ENCODE assay signal across 14 cellular contexts in the genomic region with DNA sequence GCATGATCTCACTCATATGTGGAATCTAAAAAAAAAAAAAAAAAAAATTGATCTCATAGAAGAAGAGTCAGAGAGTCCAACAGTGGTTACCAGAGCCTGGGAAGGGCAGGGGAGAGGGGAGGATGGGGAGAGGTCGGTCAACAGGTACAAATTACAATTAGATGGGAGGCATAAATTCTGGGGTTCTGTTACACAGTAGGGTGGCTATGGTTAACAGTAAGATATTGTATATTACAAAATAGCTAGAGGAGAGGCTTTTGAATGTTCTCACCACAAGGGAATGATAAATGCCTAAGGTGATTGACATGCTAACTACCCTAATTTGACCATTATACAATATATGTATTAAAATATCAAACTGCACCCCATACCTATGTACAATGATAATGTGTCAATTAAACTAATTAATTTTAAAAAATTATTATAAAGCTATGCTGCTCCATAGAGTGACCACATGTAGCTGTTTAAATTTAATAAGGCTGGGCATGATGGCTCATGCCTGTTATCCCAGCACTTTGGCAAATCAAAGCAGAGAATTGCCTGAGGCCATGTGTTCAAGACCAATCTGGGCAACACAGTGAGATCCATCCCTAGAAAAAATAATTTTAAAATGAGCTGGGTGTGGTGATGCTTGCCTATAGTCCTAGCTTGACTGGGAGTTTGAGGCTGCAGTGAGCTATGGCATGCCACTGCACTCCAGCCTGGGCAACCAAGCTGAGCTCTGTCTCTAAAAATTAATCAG.
DNase-seq lines count a peak whose midpoint lies in the region; ATAC-seq, FAIRE-seq and TF ChIP-seq lines count a peak whose summit lies in the region.
"Had no signal": no experiment of that assay in that cellular context is flagged by ENCODE, and none has a peak within 500 bp of the region (broad histone marks: within the 10 kb centered on the region; RNA-seq: fewer than 3 reads in every experiment).

No MANE protein-coding gene starts in this region.

- H3K4me1 ChIP-seq in RWPE2 (ENCODE audit: insufficient read depth, poor library complexity, severe bottlenecking) = no peaks in the 10 kb centered on the region
- H3K4me1 ChIP-seq in HepG2 (ENCODE audit: insufficient read depth, low read length) = peaks cover 61% of the 10 kb centered on the region
- H3K4me1 ChIP-seq in sigmoid colon = peaks cover 0 to 25% (median 18%) of the 10 kb centered on the region in 4 donors
- peaks cover 6% of the 10 kb centered on the region for H3K4me1 ChIP-seq in smooth muscle cell (ENCODE audit: low read depth)

- H3K79me2 ChIP-seq in HepG2 (ENCODE audit: insufficient read depth, low read length) (no peaks in the 10 kb centered on the region), smooth muscle cell (ENCODE audit: low read depth) (no peaks in the 10 kb centered on the region)

- CTCF ChIA-PET in HepG2 (lab: Yijun Ruan, JAX; ENCODE audit: low intra/inter-chr PET ratio, low total read pairs) = interaction anchor here (0.6 to 2.7 kb wide), 12 partner anchors 23 to 393 kb away, joined by 3 to 29 read pairs (median 8); a partner anchor contains a TSS

- no TSS peak for BruUV-seq in HepG2 (replicated peaks; lab: Mats Ljungman, UMichigan)

- H3K4me1 Mint-ChIP-seq in stimulated activated naive CD8-positive, alpha-beta T cell treated with anti-CD3 and anti-CD28 coated beads, Interleukin-15, Interleukin-2, amounts not matched to agents 100 ng/mL and 50 ng/mL, for 24 hours (ENCODE audit: low read depth) = peaks cover 28% of the 10 kb centered on the region
- peaks cover 31% of the 10 kb centered on the region for H3K4me1 Mint-ChIP-seq in stimulated activated naive CD8-positive, alpha-beta T cell treated with anti-CD3 and anti-CD28 coated beads, Interleukin-15, amount 100 ng/mL, for 72 hours
- peaks cover 11% of the 10 kb centered on the region for H3K4me1 Mint-ChIP-seq in glutamatergic neuron (ENCODE audit: low read depth, unreplicated experiment)

- no peak overlapping the region for H3K4me3 Mint-ChIP-seq in stimulated activated naive CD8-positive, alpha-beta T cell treated with anti-CD3 and anti-CD28 coated beads, Interleukin-15, Interleukin-2, amounts not matched to agents 100 ng/mL and 50 ng/mL, for 24 hours
- no peak overlapping the region for H3K4me3 Mint-ChIP-seq in stimulated activated naive CD8-positive, alpha-beta T cell treated with anti-CD3 and anti-CD28 coated beads, Interleukin-15, amount 100 ng/mL, for 72 hours
- H3K4me3 Mint-ChIP-seq in glutamatergic neuron (ENCODE audit: unreplicated experiment) = no peak overlapping the region
- H3K4me3 Mint-ChIP-seq: B cell had no signal

- WGBS in HepG2 (ENCODE audit: low lambda C conversion rate) = 4% methylated on average over 1 of the region's 1 CpG
- WGBS in sigmoid colon, 2 donors = 81 to 96% methylated on average over 1 of the region's 1 CpG
- WGBS in smooth muscle cell (ENCODE audit: low lambda C conversion rate) = 85% methylated on average over 1 of the region's 1 CpG

- H4K20me1 ChIP-seq in HepG2 (ENCODE audit: insufficient read depth, low read length) (no peaks in the 10 kb centered on the region), smooth muscle cell (ENCODE audit: low read depth) (no peaks in the 10 kb centered on the region)

- TF ChIP-seq CTCF in RWPE2 (IDR thresholded peaks at IDR 0.05; ENCODE audit: poor library complexity, severe bottlenecking) (no peak), HepG2 (CRISPR knock-in tag; IDR thresholded peaks at IDR 0.05) (no peak), sigmoid colon (IDR thresholded peaks at IDR 0.05) (no peak), glutamatergic neuron (IDR thresholded peaks at IDR 0.05; ENCODE audit: partially characterized antibody, unreplicated experiment) (no peak), smooth muscle cell (IDR thresholded peaks at IDR 0.05; ENCODE audit: borderline replicate concordance, insufficient read depth, poor library complexity, severe bottlenecking) (no peak)

- TF ChIP-seq POLR2A in HepG2 (IDR thresholded peaks at IDR 0.05; ENCODE audit: insufficient read depth in 1 of 2, low read depth in 2 of 2, low read length in 2 of 2) = no peak
- no peak for TF ChIP-seq POLR2A in sigmoid colon (IDR thresholded peaks at IDR 0.05)

- H3K27me3 Mint-ChIP-seq in stimulated activated naive CD8-positive, alpha-beta T cell treated with anti-CD3 and anti-CD28 coated beads, Interleukin-15, Interleukin-2, amounts not matched to agents 100 ng/mL and 50 ng/mL, for 24 hours = peaks cover 32% of the 10 kb centered on the region
- H3K27me3 Mint-ChIP-seq in stimulated activated naive CD8-positive, alpha-beta T cell treated with anti-CD3 and anti-CD28 coated beads, Interleukin-15, amount 100 ng/mL, for 72 hours = peaks cover 61% of the 10 kb centered on the region
- no peaks in the 10 kb centered on the region for H3K27me3 Mint-ChIP-seq in glutamatergic neuron (ENCODE audit: unreplicated experiment)

- no peaks in the 10 kb centered on the region for H3K9me3 Mint-ChIP-seq in stimulated activated naive CD8-positive, alpha-beta T cell treated with anti-CD3 and anti-CD28 coated beads, Interleukin-15, Interleukin-2, amounts not matched to agents 100 ng/mL and 50 ng/mL, for 24 hours
- no peaks in the 10 kb centered on the region for H3K9me3 Mint-ChIP-seq in stimulated activated naive CD8-positive, alpha-beta T cell treated with anti-CD3 and anti-CD28 coated beads, Interleukin-15, amount 100 ng/mL, for 72 hours
- peaks cover 5% of the 10 kb centered on the region for H3K9me3 Mint-ChIP-seq in glutamatergic neuron (ENCODE audit: unreplicated experiment)

- in situ Hi-C loops in HepG2 (cut with HindIII; ENCODE audit: extremely low pct_ligation_motif_present, low pct_unique_long_range_greater_than_20kb) = no loop called here

- H3K27ac ChIP-seq in RWPE2 (ENCODE audit: poor library complexity, severe bottlenecking) (no peak overlapping the region), HepG2 (ENCODE audit: extremely low read length, insufficient read depth, low read length) (no peak overlapping the region), sigmoid colon (no peak overlapping the region), smooth muscle cell (ENCODE audit: low read depth) (no peak overlapping the region)
- H3K27ac ChIP-seq: A549 had no signal

- no peak for ATAC-seq in stimulated activated naive CD8-positive, alpha-beta T cell treated with anti-CD3 and anti-CD28 coated beads, Interleukin-15, amount 100 ng/mL, for 72 hours
- ATAC-seq in RWPE2 (ENCODE audit: low read depth) (peak; percentile 27; the same call in 1 of the 3 replicates), HepG2 (peak; percentile 8)

- TF ChIP-seq EP300 in HepG2 (IDR thresholded peaks at IDR 0.05; ENCODE audit: low read depth in 2 of 2, low read length in 2 of 2) = no peak
- TF ChIP-seq EP300 in HepG2 (CRISPR knock-in tag; IDR thresholded peaks at IDR 0.05; ENCODE audit: borderline replicate concordance) = no peak
- no peak for TF ChIP-seq EP300 in sigmoid colon (IDR thresholded peaks at IDR 0.05)

- H3K36me3 Mint-ChIP-seq in stimulated activated naive CD8-positive, alpha-beta T cell treated with anti-CD3 and anti-CD28 coated beads, Interleukin-15, Interleukin-2, amounts not matched to agents 100 ng/mL and 50 ng/mL, for 24 hours (ENCODE audit: low read depth) = no peaks in the 10 kb centered on the region
- no peaks in the 10 kb centered on the region for H3K36me3 Mint-ChIP-seq in glutamatergic neuron (ENCODE audit: unreplicated experiment)

- intact Hi-C loops in HepG2 (cut with micrococcal nuclease; ENCODE audit: unreplicated experiment) (loop anchor here (1.0 to 5.0 kb wide), 12 partner anchors 34 to 360 kb away; no protein-coding TSS in a partner anchor), sigmoid colon (cut with DNase I) (loop anchor here (1.0 to 5.0 kb wide), 3 partner anchors 90 to 393 kb away; no protein-coding TSS in a partner anchor)

- POLR2A ChIA-PET in HepG2 (lab: Yijun Ruan, JAX) = interaction anchor here (0.8 to 21.6 kb wide), 12 partner anchors 15 to 328 kb away, joined by 3 to 724 read pairs (median 4); a partner anchor contains a TSS

- H2AFZ ChIP-seq in HepG2 (ENCODE audit: low read length) (no peak overlapping the region), smooth muscle cell (ENCODE audit: low read depth) (no peak overlapping the region)

- H3K27ac Mint-ChIP-seq in stimulated activated naive CD8-positive, alpha-beta T cell treated with anti-CD3 and anti-CD28 coated beads, Interleukin-15, Interleukin-2, amounts not matched to agents 100 ng/mL and 50 ng/mL, for 24 hours = peak overlapping the region; percentile 67
- no peak overlapping the region for H3K27ac Mint-ChIP-seq in stimulated activated naive CD8-positive, alpha-beta T cell treated with anti-CD3 and anti-CD28 coated beads, Interleukin-15, amount 100 ng/mL, for 72 hours
- no peak overlapping the region for H3K27ac Mint-ChIP-seq in glutamatergic neuron (ENCODE audit: unreplicated experiment)

- no peak for FAIRE-seq in HepG2 (lab: Jason Lieb, UNC)
- FAIRE-seq: D721Med had no signal

- DNase-seq in stimulated activated naive CD8-positive, alpha-beta T cell treated with anti-CD3 and anti-CD28 coated beads, Interleukin-15, amount 100 ng/mL, for 72 hours = no peak
- no peak for DNase-seq in RWPE2 (ENCODE audit: low spot score)
- DNase-seq in HepG2 (ENCODE audit: low spot score) = no peak
- DNase-seq in sigmoid colon = peak; percentile 40
- no peak for DNase-seq in glutamatergic neuron
- no peak for DNase-seq in NCI-H1930 (lab: John Stamatoyannopoulos, UW)
- DNase-seq in smooth muscle cell (lab: John Stamatoyannopoulos, UW; ENCODE audit: unreplicated experiment) = no peak
- DNase-seq: DMS79, NCI-H2171 had no signal

- H3K4me3 ChIP-seq in RWPE2 (ENCODE audit: severe bottlenecking) = no peak overlapping the region
- H3K4me3 ChIP-seq in HepG2 (replicated peaks in 1 of 3; ENCODE audit: insufficient read depth in 1 of 3, low read depth in 2 of 3, low read length in 3 of 3) = no peak overlapping the region
- no peak overlapping the region for H3K4me3 ChIP-seq in sigmoid colon
- H3K4me3 ChIP-seq in smooth muscle cell = no peak overlapping the region
- H3K4me3 ChIP-seq: A549, GM12878 had no signal

- H3K9ac ChIP-seq in HepG2 (ENCODE audit: insufficient read depth, low read depth, low read length) (no peak overlapping the region), smooth muscle cell (ENCODE audit: low read depth) (no peak overlapping the region)

- no peaks in the 10 kb centered on the region for H3F3A ChIP-seq in smooth muscle cell (ENCODE audit: low read depth)

- H3K36me3 ChIP-seq in RWPE2 (ENCODE audit: low read depth) (no peaks in the 10 kb centered on the region), HepG2 (replicated peaks in 1 of 2; ENCODE audit: control insufficient read depth in 1 of 2, insufficient read depth in 2 of 2, low read length in 2 of 2) (no peaks in the 10 kb centered on the region), sigmoid colon (no peaks in the 10 kb centered on the region), smooth muscle cell (ENCODE audit: low read depth) (no peaks in the 10 kb centered on the region)

- TF ChIP-seq RAD21 in HepG2 (CRISPR knock-in tag; IDR thresholded peaks at IDR 0.05) = no peak

- H3K27me3 ChIP-seq in RWPE2 (ENCODE audit: insufficient read depth, poor library complexity, severe bottlenecking) (no peaks in the 10 kb centered on the region), HepG2 (ENCODE audit: control insufficient read depth in 1 of 2, insufficient read depth in 2 of 2, low read length in 2 of 2) (peaks cover 0 to 8% of the 10 kb centered on the region in 2 experiments; a peak in 4 of 5 replicates), sigmoid colon (no peaks in the 10 kb centered on the region), smooth muscle cell (ENCODE audit: low read depth) (no peaks in the 10 kb centered on the region)

- H3K9me3 ChIP-seq in RWPE2 (ENCODE audit: severe bottlenecking) (no peaks in the 10 kb centered on the region), HepG2 (ENCODE audit: low read length) (no peaks in the 10 kb centered on the region), sigmoid colon (no peaks in the 10 kb centered on the region), smooth muscle cell (replicated peaks; ENCODE audit: low read depth) (no peaks in the 10 kb centered on the region)
- H3K9me3 ChIP-seq: A549 had no signal

- H3K4me2 ChIP-seq in HepG2 (ENCODE audit: low read depth, low read length) = no peak overlapping the region; the same call in 1 of the 2 replicates
- H3K4me2 ChIP-seq in smooth muscle cell = no peak overlapping the region
- H3K4me2 ChIP-seq: A549 had no signal
